ENCODE assay signal across 35 cellular contexts in genomic region chr3:198032445-198032936, GRCh38.
DNase-seq lines count a peak whose midpoint lies in the region; ATAC-seq, FAIRE-seq and TF ChIP-seq lines count a peak whose summit lies in the region.
"Had no signal": no experiment of that assay in that cellular context is flagged by ENCODE, and none has a peak within 500 bp of the region (broad histone marks: within the 10 kb centered on the region; RNA-seq: fewer than 3 reads in every experiment).

No MANE protein-coding gene starts in this region.

- H3K4me1 ChIP-seq in heart right ventricle (peaks cover 0 to 17% (median 8%) of the 10 kb centered on the region in 9 donors), neuronal stem cell (ENCODE audit: control insufficient read depth in 2 of 2, insufficient read depth in 1 of 2, low read depth in 1 of 2, low read length in 2 of 2) (peaks cover 7 to 18% of the 10 kb centered on the region in 2 donors)
- H3K4me1 ChIP-seq: A549, transverse colon had no signal

- H3K4me3 ChIP-seq in heart right ventricle, result peak overlapping the region in 3 of 10 donors; percentile 10 to 20 (median 17)
- no peak overlapping the region for H3K4me3 ChIP-seq in neuronal stem cell (ENCODE audit: low read length in 2 of 2)
- H3K4me3 ChIP-seq: A549, PC-9, smooth muscle cell, transverse colon had no signal

- H3K27ac ChIP-seq in heart right ventricle (peak overlapping the region in 5 of 10 donors; percentile 4 to 52 (median 31)), neuronal stem cell (replicated peaks; ENCODE audit: low read length) (no peak overlapping the region)
- H3K27ac ChIP-seq: A549, brain microvascular endothelial cell, KMS-11, PC-9, transverse colon had no signal

- no peak overlapping the region for H3K18ac ChIP-seq in neuronal stem cell (ENCODE audit: low read length)

- H2AK5ac ChIP-seq in neuronal stem cell (ENCODE audit: low read depth, low read length), result no peak overlapping the region

- H3K36me3 Mint-ChIP-seq in WTC11, result no peaks in the 10 kb centered on the region
- no peaks in the 10 kb centered on the region for H3K36me3 Mint-ChIP-seq in stimulated activated effector memory CD8-positive, alpha-beta T cell treated with anti-CD3 and anti-CD28 coated beads, Interleukin-12 subunit alpha, Interleukin-12 subunit beta, amount 100 ng/mL, for 72 hours
- peaks cover 1 to 9% (median 1%) of the 10 kb centered on the region in 3 donors for H3K36me3 Mint-ChIP-seq in immature natural killer cell
- H3K36me3 Mint-ChIP-seq: activated naive CD4-positive, alpha-beta T cell treated with anti-CD3 and anti-CD28 coated beads, Interleukin-2, amount 10 ng/mL, durations not matched to agents 7 days and 5 days; mesothelial cell of epicardium had no signal

- no peak overlapping the region for H2BK12ac ChIP-seq in neuronal stem cell (ENCODE audit: low read length)

- 19 to 28% methylated on average over 12 of the region's 12 CpGs for WGBS in heart right ventricle, 2 donors
- no CpG with 5 or more reads among the region's 12 CpGs for WGBS in neuronal stem cell (ENCODE audit: extremely low coverage in 2 of 2, insufficient read length in 2 of 2, insufficient replicate concordance in 1 of 2), 2 donors

- H2AFZ ChIP-seq in neuronal stem cell (ENCODE audit: low read length), result peak overlapping the region; percentile 6
- H2AFZ ChIP-seq: PC-9 had no signal

- H2BK120ac ChIP-seq in neuronal stem cell (ENCODE audit: low read depth, low read length), result no peak overlapping the region

- no peak for FAIRE-seq in D721Med (lab: Jason Lieb, UNC)
- FAIRE-seq: A549, colon, GM18507, HTR-8/SVneo had no signal

- H3K4me2 ChIP-seq in neuronal stem cell (ENCODE audit: insufficient read depth, low read length, poor library complexity, severe bottlenecking), result no peak overlapping the region
- H3K4me2 ChIP-seq: A549, KMS-11, PC-9, smooth muscle cell had no signal

- H3K36me3 ChIP-seq in heart right ventricle (peaks cover 0 to 11% (median 0%) of the 10 kb centered on the region in 9 donors), neuronal stem cell (replicated peaks in 1 of 2; ENCODE audit: control insufficient read depth in 2 of 2, insufficient read depth in 2 of 2, low read length in 2 of 2) (peaks cover 0 to 2% of the 10 kb centered on the region in 2 donors)
- H3K36me3 ChIP-seq: brain microvascular endothelial cell, transverse colon had no signal

- POLR2A ChIA-PET in WTC11 (lab: Charles Lee), result no interaction called here

- peak; percentile 81 for ATAC-seq in Right ventricle myocardium inferior
- ATAC-seq in WTC11, result peak; percentile 38
- ATAC-seq in heart right ventricle, result peak in 7 of 8 donors; percentile 69 to 95 (median 91)
- no peak for ATAC-seq in stimulated activated effector memory CD8-positive, alpha-beta T cell treated with anti-CD3 and anti-CD28 coated beads, Interleukin-12 subunit alpha, Interleukin-12 subunit beta, amount 100 ng/mL, for 72 hours
- ATAC-seq: A549; naive thymus-derived CD4-positive, alpha-beta T cell had no signal

- H3K27me3 ChIP-seq in heart right ventricle (no peaks in the 10 kb centered on the region), neuronal stem cell (ENCODE audit: control insufficient read depth in 3 of 3, insufficient read depth in 3 of 3, low read depth in 1 of 3, low read length in 3 of 3) (no peaks in the 10 kb centered on the region)
- H3K27me3 ChIP-seq: brain microvascular endothelial cell, transverse colon had no signal

- H3K4me3 Mint-ChIP-seq in WTC11 (no peak overlapping the region), immature natural killer cell (peak overlapping the region in 1 of 5 donors; percentile 31)
- H3K4me3 Mint-ChIP-seq in stimulated activated effector memory CD8-positive, alpha-beta T cell treated with anti-CD3 and anti-CD28 coated beads, Interleukin-12 subunit alpha, Interleukin-12 subunit beta, amount 100 ng/mL, for 72 hours, result no peak overlapping the region
- H3K4me3 Mint-ChIP-seq: activated naive CD4-positive, alpha-beta T cell treated with anti-CD3 and anti-CD28 coated beads, Interleukin-2, amount 10 ng/mL, durations not matched to agents 7 days and 5 days; activated T-helper 1 cell treated with anti-CD3 and anti-CD28 coated beads, Interleukin-12 subunit alpha, Interleukin-12 subunit beta, Interleukin-2, Interleukin-4 antibody, amounts not matched to agents 30 ng/mL and 10 ng/mL and 1 ng/mL, durations not matched to agents 14 hours and 24 hours and 36 hours; mesothelial cell of epicardium; naive thymus-derived CD4-positive, alpha-beta T cell had no signal

- H3K23ac ChIP-seq in neuronal stem cell (ENCODE audit: low read depth, low read length, poor library complexity), result no peak overlapping the region

- no peaks in the 10 kb centered on the region for H3K27me3 Mint-ChIP-seq in WTC11 (ENCODE audit: low read depth)
- no peaks in the 10 kb centered on the region for H3K27me3 Mint-ChIP-seq in immature natural killer cell (ENCODE audit: low read depth in 3 of 3)
- H3K27me3 Mint-ChIP-seq: activated naive CD4-positive, alpha-beta T cell treated with anti-CD3 and anti-CD28 coated beads, Interleukin-2, amount 10 ng/mL, durations not matched to agents 7 days and 5 days; naive thymus-derived CD4-positive, alpha-beta T cell had no signal

- H3K9me3 Mint-ChIP-seq in WTC11 (no peaks in the 10 kb centered on the region), immature natural killer cell (no peaks in the 10 kb centered on the region)
- no peaks in the 10 kb centered on the region for H3K9me3 Mint-ChIP-seq in stimulated activated effector memory CD8-positive, alpha-beta T cell treated with anti-CD3 and anti-CD28 coated beads, Interleukin-12 subunit alpha, Interleukin-12 subunit beta, amount 100 ng/mL, for 72 hours
- H3K9me3 Mint-ChIP-seq: activated naive CD4-positive, alpha-beta T cell treated with anti-CD3 and anti-CD28 coated beads, Interleukin-2, amount 10 ng/mL, durations not matched to agents 7 days and 5 days; activated T-helper 1 cell treated with anti-CD3 and anti-CD28 coated beads, Interleukin-12 subunit alpha, Interleukin-12 subunit beta, Interleukin-2, Interleukin-4 antibody, amounts not matched to agents 30 ng/mL and 10 ng/mL and 1 ng/mL, durations not matched to agents 14 hours and 24 hours and 36 hours; mesothelial cell of epicardium; naive thymus-derived CD4-positive, alpha-beta T cell had no signal

- CTCF ChIA-PET in WTC11 (lab: Charles Lee), result interaction anchor here (2.8 kb wide), 1 partner anchor 18 kb away, joined by 15 read pairs; no protein-coding TSS in a partner anchor

- no peaks in the 10 kb centered on the region for H3K79me1 ChIP-seq in neuronal stem cell (ENCODE audit: low read depth, low read length)

- no peak overlapping the region for H2BK15ac ChIP-seq in neuronal stem cell (ENCODE audit: low read length)

- H3K14ac ChIP-seq in neuronal stem cell (ENCODE audit: low read length), result no peak overlapping the region

- 0 out of 2 replicates have a peak, but pooled peaks cover 2% of the 10 kb centered on the region for H3K4me1 Mint-ChIP-seq in WTC11
- no peaks in the 10 kb centered on the region for H3K4me1 Mint-ChIP-seq in stimulated activated effector memory CD8-positive, alpha-beta T cell treated with anti-CD3 and anti-CD28 coated beads, Interleukin-12 subunit alpha, Interleukin-12 subunit beta, amount 100 ng/mL, for 72 hours
- peaks cover 0 to 3% of the 10 kb centered on the region in 2 donors for H3K4me1 Mint-ChIP-seq in immature natural killer cell
- H3K4me1 Mint-ChIP-seq: activated naive CD4-positive, alpha-beta T cell treated with anti-CD3 and anti-CD28 coated beads, Interleukin-2, amount 10 ng/mL, durations not matched to agents 7 days and 5 days had no signal

- H3K9me3 ChIP-seq in heart right ventricle, result no peaks in the 10 kb centered on the region
- H3K9me3 ChIP-seq in neuronal stem cell (replicated peaks in 1 of 2; ENCODE audit: control insufficient read depth in 2 of 2, insufficient read depth in 1 of 2, low read depth in 1 of 2, low read length in 2 of 2), result no peaks in the 10 kb centered on the region
- H3K9me3 ChIP-seq: A549, transverse colon had no signal

- intact Hi-C loops in Right ventricle myocardium inferior (cut with DNase I), result no loop called here
- intact Hi-C loops in cardiac septum (cut with DNase I), result no loop called here
- intact Hi-C loops in heart right ventricle (cut with DNase I), result no loop called here

- H4K91ac ChIP-seq in neuronal stem cell (ENCODE audit: low read depth, low read length, poor library complexity), result no peak overlapping the region

- no peak overlapping the region for H2BK5ac ChIP-seq in neuronal stem cell (ENCODE audit: low read length)

- DNase-seq in Right ventricle myocardium inferior (ENCODE audit: missing footprints) (no peak), cardiac septum (ENCODE audit: low spot score) (no peak), WTC11 (ENCODE audit: low spot score) (no peak), heart right ventricle (peak in 1 of 2 donors; percentile 41), neuronal stem cell (ENCODE audit: low spot score) (no peak), D721Med (ENCODE audit: insufficient read length, low spot score) (no peak), immature natural killer cell (no peak)
- DNase-seq in stimulated activated effector memory CD8-positive, alpha-beta T cell treated with anti-CD3 and anti-CD28 coated beads, Interleukin-12 subunit alpha, Interleukin-12 subunit beta, amount 100 ng/mL, for 72 hours (ENCODE audit: low spot score in 2 of 2), result no peak
- DNase-seq: activated CD4-positive, CD25-positive, alpha-beta regulatory T cell; activated naive CD4-positive, alpha-beta T cell treated with anti-CD3 and anti-CD28 coated beads, Interleukin-2, amount 10 ng/mL, durations not matched to agents 7 days and 5 days; AML-193; amniotic stem cell; brain microvascular endothelial cell; DMS79; effector memory CD4-positive, alpha-beta T cell; erythroblast; foreskin fibroblast; GF-D8; naive thymus-derived CD4-positive, alpha-beta T cell; NCI-H1417 treated with DMSO at 0.1 percent for 48 hours; NCI-H2171; NCI-H510A treated with DMSO at 0.1 percent for 48 hours; PC-9; SHP77; stimulated activated CD4-positive, alpha-beta T cell treated with anti-CD3 and anti-CD28 coated beads, Interleukin-1b, Interleukin-23, amount 100 ng/mL, for 48 hours; stimulated activated CD8-positive, alpha-beta memory T cell treated with anti-CD3 and anti-CD28 coated beads, Interleukin-4, amount 100 ng/mL, for 48 hours; transverse colon had no signal

- no peak overlapping the region for H4K8ac ChIP-seq in neuronal stem cell (ENCODE audit: low read depth, low read length)

- TF ChIP-seq CTCF in WTC11 (IDR thresholded peaks at IDR 0.05) (no peak), heart right ventricle (IDR thresholded peaks at IDR 0.05) (no peak), D721Med (IDR thresholded peaks at IDR 0.05; ENCODE audit: insufficient read depth, missing control alignments) (no peak)

- H3K27ac Mint-ChIP-seq in WTC11, result no peak overlapping the region
- no peak overlapping the region for H3K27ac Mint-ChIP-seq in stimulated activated effector memory CD8-positive, alpha-beta T cell treated with anti-CD3 and anti-CD28 coated beads, Interleukin-12 subunit alpha, Interleukin-12 subunit beta, amount 100 ng/mL, for 72 hours
- H3K27ac Mint-ChIP-seq in immature natural killer cell, result peak overlapping the region in 1 of 6 donors; percentile 70
- H3K27ac Mint-ChIP-seq: activated naive CD4-positive, alpha-beta T cell treated with anti-CD3 and anti-CD28 coated beads, Interleukin-2, amount 10 ng/mL, durations not matched to agents 7 days and 5 days; activated T-helper 1 cell treated with anti-CD3 and anti-CD28 coated beads, Interleukin-12 subunit alpha, Interleukin-12 subunit beta, Interleukin-2, Interleukin-4 antibody, amounts not matched to agents 30 ng/mL and 10 ng/mL and 1 ng/mL, durations not matched to agents 14 hours and 24 hours and 36 hours; mesothelial cell of epicardium had no signal

- H3K4ac ChIP-seq in neuronal stem cell (ENCODE audit: low read length), result no peak overlapping the region

- no peak overlapping the region for H3K9ac ChIP-seq in neuronal stem cell (ENCODE audit: low read depth, low read length, poor library complexity)
- H3K9ac ChIP-seq: KMS-11 had no signal
